1 cellular context compared by ENCODE assay signal in genomic region chr2:120441744-120442471, GRCh38.
TF ChIP-seq lines count a peak whose summit lies in the region.

No MANE protein-coding gene starts in this region.

TF ChIP-seq in HepG2, 621 proteins besides CTCF, POLR2A, EP300 and RAD21 (continued from another document and continues in another):
- TF ChIP-seq ZFP91 (CRISPR knock-in tag; IDR thresholded peaks at IDR 0.05; ENCODE audit: borderline replicate concordance) (peak; percentile 63), ZKSCAN1 (IDR thresholded peaks at IDR 0.05; ENCODE audit: low read length) (no peak), PAWR (CRISPR knock-in tag; IDR thresholded peaks at IDR 0.05; ENCODE audit: borderline replicate concordance) (no peak), ZGPAT (CRISPR knock-in tag; IDR thresholded peaks at IDR 0.05) (peak; percentile 46; the same call in 1 of the 2 replicates), ZNF24 (IDR thresholded peaks at IDR 0.05) (no peak), EED (CRISPR knock-in tag; IDR thresholded peaks at IDR 0.05) (no peak; the same call in 1 of the 2 replicates), ZMAT5 (CRISPR knock-in tag; IDR thresholded peaks at IDR 0.05; ENCODE audit: borderline replicate concordance, low read depth) (no peak), PHB2 (IDR thresholded peaks at IDR 0.05; ENCODE audit: partially characterized antibody) (no peak), HNRNPLL (IDR thresholded peaks at IDR 0.05; ENCODE audit: low read depth, low read length, poor library complexity, severe bottlenecking) (peak; percentile 77), PATZ1 (CRISPR knock-in tag; IDR thresholded peaks at IDR 0.05) (peak; percentile 74), U2AF2 (IDR thresholded peaks at IDR 0.05; ENCODE audit: low read depth, low read length) (no peak), MYC (CRISPR knock-in tag; IDR thresholded peaks at IDR 0.05; ENCODE audit: borderline replicate concordance) (peak; percentile 74; the same call in 1 of the 2 replicates), STAT5B (CRISPR knock-in tag; IDR thresholded peaks at IDR 0.05) (no peak), MYPOP (CRISPR knock-in tag; IDR thresholded peaks at IDR 0.05) (peak; percentile 69), BHLHE40 (IDR thresholded peaks at IDR 0.05; ENCODE audit: low read length) (no peak), GRHL1 (CRISPR knock-in tag; conservative IDR thresholded peaks at IDR 0.05) (no peak), ZBTB43 (CRISPR knock-in tag; conservative IDR thresholded peaks at IDR 0.05) (0 out of 2 replicates have a peak, but pooled peaks have one; percentile 59), ZFP82 (CRISPR knock-in tag; IDR thresholded peaks at IDR 0.05; ENCODE audit: borderline replicate concordance) (no peak), RERE (CRISPR knock-in tag; IDR thresholded peaks at IDR 0.05; ENCODE audit: low read depth) (peak; percentile 57; the same call in 1 of the 2 replicates), ZNF629 (CRISPR knock-in tag; conservative IDR thresholded peaks at IDR 0.05) (peak; percentile 11; the same call in 1 of the 2 replicates), ZNF800 (CRISPR knock-in tag; IDR thresholded peaks at IDR 0.05) (peak; percentile 97), ZNF501 (CRISPR knock-in tag; IDR thresholded peaks at IDR 0.05) (peak; percentile 15; the same call in 1 of the 2 replicates), GABPA (IDR thresholded peaks at IDR 0.05; ENCODE audit: low read depth, low read length) (no peak), GABPA (CRISPR knock-in tag; IDR thresholded peaks at IDR 0.05; ENCODE audit: low read depth) (no peak), SNAPC4 (CRISPR knock-in tag; IDR thresholded peaks at IDR 0.05) (no peak), PLRG1 (conservative IDR thresholded peaks at IDR 0.05) (no peak), KAT8 (CRISPR knock-in tag; IDR thresholded peaks at IDR 0.05) (no peak), YEATS4 (CRISPR knock-in tag; IDR thresholded peaks at IDR 0.05; ENCODE audit: borderline replicate concordance) (peak; percentile 56; the same call in 1 of the 2 replicates), SOX6 (IDR thresholded peaks at IDR 0.05) (no peak), SOX6 (CRISPR knock-in tag; IDR thresholded peaks at IDR 0.05) (peak; percentile 88), GATAD2A (CRISPR knock-in tag; IDR thresholded peaks at IDR 0.05) (peak; percentile 58; the same call in 1 of the 2 replicates), BCL6 (CRISPR knock-in tag; IDR thresholded peaks at IDR 0.05) (peak; percentile 99), RXRA (CRISPR knock-in tag; IDR thresholded peaks at IDR 0.05) (peak; percentile 53; the same call in 1 of the 2 replicates), HOXD1 (CRISPR knock-in tag; IDR thresholded peaks at IDR 0.05) (0 out of 2 replicates have a peak, but pooled peaks have one; percentile 52)
